Comparison of ENCODE assay signal across 1 cellular context in the genomic region with DNA sequence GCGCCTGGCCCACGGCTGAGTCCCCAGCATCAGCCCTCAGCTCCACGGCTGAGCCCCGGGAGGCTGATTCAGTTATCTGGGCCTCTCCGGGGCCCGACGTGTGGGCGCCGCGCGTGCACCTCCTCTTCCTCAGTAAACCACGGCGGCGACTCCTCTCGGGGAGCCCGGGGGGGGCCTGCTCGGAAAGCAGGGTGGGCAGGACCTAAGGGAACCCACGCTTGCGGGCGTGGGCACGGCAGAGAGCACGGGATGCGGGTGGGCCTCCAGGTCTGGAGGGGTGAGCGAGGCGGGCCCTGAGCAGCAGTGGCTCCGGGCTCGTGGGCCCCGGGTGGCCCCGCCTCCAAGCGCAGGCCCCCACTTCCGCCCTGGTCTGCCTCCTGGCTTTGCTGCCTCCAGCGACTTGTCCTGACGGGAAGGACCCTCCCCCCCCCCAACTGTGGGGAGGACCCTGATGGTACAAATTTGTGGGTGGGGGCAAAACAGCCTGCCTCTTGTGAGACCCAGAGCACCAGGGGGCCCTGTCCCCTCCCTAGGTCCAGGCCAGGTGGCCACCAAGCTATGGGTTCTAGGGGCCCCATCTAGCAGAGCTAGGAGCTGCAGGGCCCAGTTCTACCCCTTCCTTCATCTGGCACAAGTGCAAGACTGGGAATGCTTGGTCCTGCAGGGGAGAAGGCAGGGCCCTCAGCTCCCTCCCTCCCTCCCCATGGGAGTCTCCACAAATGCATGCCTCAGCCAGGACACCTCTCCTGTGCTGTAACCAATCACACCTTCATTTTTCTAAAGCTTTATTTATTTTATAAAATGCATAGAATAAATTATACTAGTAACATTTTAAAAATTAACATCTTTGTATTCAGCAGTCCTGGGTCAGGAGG.
TF ChIP-seq lines count a peak whose summit lies in the region.

No MANE protein-coding gene starts in this region.

TF ChIP-seq in IMR-90, 13 proteins besides CTCF, POLR2A, EP300 and RAD21 (continued from another document):
- TF ChIP-seq ELK1 (IDR thresholded peaks at IDR 0.05; ENCODE audit: borderline replicate concordance, low read depth, low read length) (no peak), SMC3 (IDR thresholded peaks at IDR 0.05; ENCODE audit: low read depth, low read length) (no peak), CEBPB (IDR thresholded peaks at IDR 0.05; ENCODE audit: low read depth, low read length) (no peak), RFX5 (IDR thresholded peaks at IDR 0.05; ENCODE audit: low read depth, low read length) (no peak), MAZ (IDR thresholded peaks at IDR 0.05; ENCODE audit: borderline replicate concordance, low read depth, low read length) (no peak), MAFK (IDR thresholded peaks at IDR 0.05; ENCODE audit: low read depth, low read length) (no peak)
